ENCODE assay signal across 17 cellular contexts in the genomic region with DNA sequence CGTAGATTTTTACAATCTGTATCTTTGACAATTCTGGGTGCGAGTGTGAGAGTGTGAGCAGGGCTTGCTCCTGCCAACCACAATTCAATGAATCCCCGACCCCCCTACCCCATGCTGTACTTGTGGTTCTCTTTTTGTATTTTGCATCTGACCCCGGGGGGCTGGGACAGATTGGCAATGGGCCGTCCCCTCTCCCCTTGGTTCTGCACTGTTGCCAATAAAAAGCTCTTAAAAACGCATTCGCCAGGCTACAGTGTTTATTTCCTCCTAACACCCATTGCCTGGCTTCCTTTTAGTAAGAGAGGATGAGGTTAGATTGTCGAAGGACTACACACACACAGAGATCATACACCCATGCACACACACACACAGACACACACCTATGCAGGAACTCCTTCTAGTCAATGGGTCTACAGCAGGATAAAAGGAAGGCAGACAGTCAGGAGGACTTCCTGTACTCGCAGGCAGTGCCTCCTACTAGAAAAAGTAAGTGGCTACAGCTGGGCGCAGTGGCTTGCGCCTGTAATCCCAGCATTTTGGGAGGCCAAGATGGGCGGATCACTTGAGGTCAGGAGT. TPM values are rescaled to one million over a fixed set of nuclear protein-coding genes. Genes with fewer than 3 reads are reported as not detected.
DNase-seq lines count a peak whose midpoint lies in the region; ATAC-seq and TF ChIP-seq lines count a peak whose summit lies in the region.
"Had no signal": no experiment of that assay in that cellular context is flagged by ENCODE, and none has a peak within 500 bp of the region (broad histone marks: within the 10 kb centered on the region; RNA-seq: fewer than 3 reads in every experiment).

No MANE protein-coding gene starts in this region.

- DNase-seq in DMS53 (lab: John Stamatoyannopoulos, UW) (peak; percentile 60), DMS53 treated with DMSO at 0.1 percent for 48 hours (lab: John Stamatoyannopoulos, UW; ENCODE audit: unreplicated experiment) (no peak), HFFc6 (peak; percentile 59), natural killer cell (peak; percentile 51), RPMI8226 (no peak)
- peak; percentile 39 for DNase-seq in effector CD4-positive, alpha-beta T cell
- DNase-seq in stimulated activated CD4-positive, alpha-beta T cell treated with anti-CD3 and anti-CD28 coated beads, Interleukin-1b, Interleukin-23, amount 100 ng/mL, for 48 hours, result no peak
- DNase-seq: activated CD4-positive, alpha-beta T cell treated with anti-CD3 and anti-CD28 coated beads, Interleukin-2, amount 50 U/mL, for 4 hours; COR-L47; hippocampal formation; left lung; NCI-H1930; NCI-H774; right cardiac atrium; stimulated activated naive CD8-positive, alpha-beta T cell treated with anti-CD3 and anti-CD28 coated beads, Interleukin-15, Interleukin-2, amounts not matched to agents 100 U/mL and 50 U/mL, for 24 hours had no signal

- H3K9me3 Mint-ChIP-seq in HFFc6 (peaks cover 72% of the 10 kb centered on the region), natural killer cell (no peaks in the 10 kb centered on the region)
- H3K9me3 Mint-ChIP-seq: nephron had no signal

- H3K27ac Mint-ChIP-seq in HFFc6, result peak overlapping the region; percentile 93
- H3K27ac Mint-ChIP-seq in natural killer cell, result peak overlapping the region; percentile 87 to 99
- H3K27ac Mint-ChIP-seq: nephron had no signal

- peak in 2 of 3 donors; percentile 2 to 3 for ATAC-seq in natural killer cell
- no peak for ATAC-seq in GM21423 (IDR thresholded peaks at IDR 0.05; ENCODE audit: unreplicated experiment)
- ATAC-seq: left lung; right cardiac atrium; stimulated activated naive CD8-positive, alpha-beta T cell treated with anti-CD3 and anti-CD28 coated beads, Interleukin-15, Interleukin-2, amounts not matched to agents 100 U/mL and 50 U/mL, for 24 hours had no signal

- H3K36me3 Mint-ChIP-seq in HFFc6 (ENCODE audit: low read depth), result peaks cover 30% of the 10 kb centered on the region
- no peaks in the 10 kb centered on the region for H3K36me3 Mint-ChIP-seq in natural killer cell

- intact Hi-C loops in natural killer cell (cut with micrococcal nuclease), result no loop called here

- peaks cover 89% of the 10 kb centered on the region for H3K27me3 Mint-ChIP-seq in HFFc6 (ENCODE audit: insufficient read depth)
- peaks cover 8 to 28% of the 10 kb centered on the region in 2 donors for H3K27me3 Mint-ChIP-seq in natural killer cell (ENCODE audit: low read depth in 2 of 2)

- TF ChIP-seq CTCF in HFFc6 (IDR thresholded peaks at IDR 0.05) (no peak), natural killer cell (IDR thresholded peaks at IDR 0.05) (no peak)

- H3K4me1 Mint-ChIP-seq in HFFc6 (ENCODE audit: low read depth), result peaks cover 94% of the 10 kb centered on the region
- H3K4me1 Mint-ChIP-seq in natural killer cell, result peaks cover 50 to 87% of the 10 kb centered on the region in 2 donors

- peak overlapping the region; percentile 89 for H3K4me3 Mint-ChIP-seq in HFFc6
- H3K4me3 Mint-ChIP-seq in natural killer cell, result peak overlapping the region; percentile 85

RNA-seq across cellular contexts. Expression of a gene that starts 7.2 kb away (rescaled TPM):
- total RNA-seq in HFFc6 (2021; fragmentation: NEBNext Ultra II Directional; extraction: Animal tissue kit (Norgen Biotek cat#: 25700)), result 10 to 100 TPM; 35.0 to 71.5 (median 62.9) TPM
- total RNA-seq in natural killer cell, result 1,000 to 10,000 TPM in 2 of 3 donors, 100 to 1,000 TPM in 1; 784 to 1,837 (median 1,121) TPM

RNA-seq across cellular contexts. Expression of a gene that starts 21.8 kb away (rescaled TPM):
- 10 to 100 TPM; 10.3 to 21.3 (median 13.8) TPM for total RNA-seq in HFFc6 (2021; fragmentation: NEBNext Ultra II Directional; extraction: Animal tissue kit (Norgen Biotek cat#: 25700))
- 1 to 10 TPM; 1.9 to 5.5 (median 3.0) TPM for total RNA-seq in natural killer cell

RNA-seq across cellular contexts. Expression of a gene that starts 23.2 kb away (rescaled TPM):
- 1 to 10 TPM in 4 of 6 experiments, under 1 TPM in 2; 0.80 to 1.3 (median 1.1) TPM for total RNA-seq in HFFc6 (2021; fragmentation: NEBNext Ultra II Directional; extraction: Animal tissue kit (Norgen Biotek cat#: 25700))
- total RNA-seq in natural killer cell, result 1 to 10 TPM; 5.1 to 8.3 (median 6.8) TPM

RNA-seq across cellular contexts. Expression of a gene that starts 32.2 kb away (rescaled TPM):
- total RNA-seq in HFFc6 (2021; fragmentation: NEBNext Ultra II Directional; extraction: Animal tissue kit (Norgen Biotek cat#: 25700)), result 100 to 1,000 TPM; 179 to 199 (median 185) TPM
- total RNA-seq in natural killer cell, result 100 to 1,000 TPM; 192 to 244 (median 237) TPM

RNA-seq across cellular contexts. Expression of a gene that starts 51.3 kb away (rescaled TPM):
- total RNA-seq in HFFc6 (2021; fragmentation: NEBNext Ultra II Directional; extraction: Animal tissue kit (Norgen Biotek cat#: 25700)), result 100 to 1,000 TPM; 106 to 129 (median 117) TPM
- total RNA-seq in natural killer cell, result 10 to 100 TPM; 46.8 to 55.2 (median 48.2) TPM

Comparison
In these comparisons a context has a peak if more than half of its experiments do, and no peak if none do; other contexts are left out.
1. DNase-seq: peak in DMS53 (single experiment), HFFc6 (single experiment), effector CD4-positive, alpha-beta T cell (single experiment) and natural killer cell (single experiment); none in DMS53 treated with DMSO at 0.1 percent for 48 hours (single experiment), RPMI8226 (single experiment) and stimulated activated CD4-positive, alpha-beta T cell treated with anti-CD3 and anti-CD28 coated beads, Interleukin-1b, Interleukin-23, amount 100 ng/mL, for 48 hours (single experiment).
2. RNA of a gene that starts 7.2 kb away (total RNA-seq): 784 to 1,837 TPM in natural killer cell; 35.0 to 71.5 TPM in HFFc6; every median in the first group is over 10 times any median in the second.